ENCODE assay signal across 26 cellular contexts in the genomic region with DNA sequence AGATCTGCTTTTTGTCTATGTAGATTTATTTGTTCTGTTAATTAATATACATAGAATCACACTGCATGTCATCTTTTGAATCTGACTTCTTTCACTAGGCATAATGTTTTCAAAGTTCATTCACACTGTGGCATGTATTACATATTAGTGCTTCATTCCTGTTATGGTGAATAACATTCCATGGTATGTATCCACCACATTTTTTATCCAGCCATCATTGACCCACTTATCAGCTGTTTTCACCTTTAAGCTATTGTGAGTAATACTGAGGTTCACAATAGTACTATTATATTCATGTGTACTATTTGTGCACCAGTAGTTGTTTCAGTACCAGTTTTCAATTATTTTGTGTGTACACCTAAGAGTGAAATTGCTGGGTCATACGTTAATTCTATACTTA.
"Had no signal": no experiment of that assay in that cellular context is flagged by ENCODE, and none has a peak within 500 bp of the region (broad histone marks: within the 10 kb centered on the region; RNA-seq: fewer than 3 reads in every experiment).

No MANE protein-coding gene starts in this region.

- H3K27ac ChIP-seq: SJSA1 had no signal

- H3K4me1 Mint-ChIP-seq: activated CD8-positive, alpha-beta memory T cell treated with anti-CD3 and anti-CD28 coated beads, Interleukin-2, amount 10 ng/mL, durations not matched to agents 7 days and 5 days; activated naive CD8-positive, alpha-beta T cell treated with anti-CD3 and anti-CD28 coated beads, Interleukin-2, amount 50 U/mL, for 24 hours had no signal

- DNase-seq: activated CD4-positive, alpha-beta T cell treated with anti-CD3 and anti-CD28 coated beads for 48 hours; activated CD4-positive, alpha-beta T cell treated with anti-CD3 and anti-CD28 coated beads, Interleukin-2, amount 50 U/mL, for 48 hours; activated CD4-positive, CD25-positive, alpha-beta regulatory T cell treated with anti-CD3 and anti-CD28 coated beads, Interleukin-2, amount 50 U/mL, for 72 hours; activated CD8-positive, alpha-beta memory T cell treated with anti-CD3 and anti-CD28 coated beads, Interleukin-2, amount 10 ng/mL, durations not matched to agents 7 days and 5 days; activated effector memory CD4-positive, alpha-beta T cell treated with Interleukin-2 at 50 U/mL for 16 hours; activated naive CD4-positive, alpha-beta T cell treated with Interleukin-2 at 50 U/mL for 16 hours; activated naive CD8-positive, alpha-beta T cell treated with anti-CD3 and anti-CD28 coated beads, Interleukin-2, amount 50 U/mL, for 24 hours; activated T-cell treated with anti-CD3 and anti-CD28 coated beads, Interleukin-2, amount 50 U/mL, for 24 hours; amniotic stem cell; caudate nucleus; MM.1S; NCI-H1105; NCI-H1436; NCI-H1694 treated with DMSO at 0.1 percent for 48 hours; NCI-H2029 treated with DMSO at 0.1 percent for 48 hours; NCI-H345; NCI-H510A; NCI-H526 treated with DMSO at 0.1 percent for 48 hours; NCI-H82; Right ventricle myocardium superior had no signal

- ATAC-seq: activated CD8-positive, alpha-beta memory T cell treated with anti-CD3 and anti-CD28 coated beads, Interleukin-2, amount 10 ng/mL, durations not matched to agents 7 days and 5 days; activated naive CD4-positive, alpha-beta T cell treated with anti-CD3 and anti-CD28 coated beads, Interleukin-2, amount 50 U/mL, for 72 hours; activated naive CD8-positive, alpha-beta T cell treated with anti-CD3 and anti-CD28 coated beads, Interleukin-2, amount 50 U/mL, for 24 hours; SK-N-SH treated with all-trans-retinoic acid at 6 μM for 48 hours had no signal

- H3K36me3 Mint-ChIP-seq: activated CD8-positive, alpha-beta memory T cell treated with anti-CD3 and anti-CD28 coated beads, Interleukin-2, amount 10 ng/mL, durations not matched to agents 7 days and 5 days; activated naive CD4-positive, alpha-beta T cell treated with anti-CD3 and anti-CD28 coated beads, Interleukin-2, amount 50 U/mL, for 72 hours had no signal

- H3K27me3 ChIP-seq: SJSA1 had no signal

- H3K9me3 ChIP-seq: SJSA1 had no signal

- FAIRE-seq: astrocyte had no signal

- H3K27ac Mint-ChIP-seq: activated CD8-positive, alpha-beta memory T cell treated with anti-CD3 and anti-CD28 coated beads, Interleukin-2, amount 10 ng/mL, durations not matched to agents 7 days and 5 days; activated naive CD4-positive, alpha-beta T cell treated with anti-CD3 and anti-CD28 coated beads, Interleukin-2, amount 50 U/mL, for 72 hours; activated naive CD8-positive, alpha-beta T cell treated with anti-CD3 and anti-CD28 coated beads, Interleukin-2, amount 50 U/mL, for 24 hours; activated T-cell treated with anti-CD3 and anti-CD28 coated beads, Interleukin-2, amount 50 U/mL, for 24 hours; activated T-helper 1 cell treated with anti-CD3 and anti-CD28 coated beads, Interleukin-12 subunit alpha, Interleukin-12 subunit beta, Interleukin-2, Interleukin-4 antibody, amounts not matched to agents 30 ng/mL and 10 ng/mL and 1 ng/mL, durations not matched to agents 14 hours and 24 hours and 36 hours; T-helper 1 cell treated with Interleukin-12 subunit alpha and Interleukin-12 subunit beta and Interleukin-4 antibody, amounts not matched to agents 30 μg/mL and 1 μg/mL, for 36 hours had no signal

- H3K27me3 Mint-ChIP-seq: activated CD8-positive, alpha-beta memory T cell treated with anti-CD3 and anti-CD28 coated beads, Interleukin-2, amount 10 ng/mL, durations not matched to agents 7 days and 5 days; activated naive CD8-positive, alpha-beta T cell treated with anti-CD3 and anti-CD28 coated beads, Interleukin-2, amount 50 U/mL, for 24 hours; activated T-cell treated with anti-CD3 and anti-CD28 coated beads, Interleukin-2, amount 50 U/mL, for 24 hours had no signal

- H3K36me3 ChIP-seq: SJSA1 had no signal

- H3K9me3 Mint-ChIP-seq: activated naive CD8-positive, alpha-beta T cell treated with anti-CD3 and anti-CD28 coated beads, Interleukin-2, amount 50 U/mL, for 24 hours had no signal

- H3K4me3 Mint-ChIP-seq: activated CD8-positive, alpha-beta memory T cell treated with anti-CD3 and anti-CD28 coated beads, Interleukin-2, amount 10 ng/mL, durations not matched to agents 7 days and 5 days; activated naive CD8-positive, alpha-beta T cell treated with anti-CD3 and anti-CD28 coated beads, Interleukin-2, amount 50 U/mL, for 24 hours; activated T-cell treated with anti-CD3 and anti-CD28 coated beads, Interleukin-2, amount 50 U/mL, for 24 hours; activated T-helper 1 cell treated with anti-CD3 and anti-CD28 coated beads, Interleukin-12 subunit alpha, Interleukin-12 subunit beta, Interleukin-2, Interleukin-4 antibody, amounts not matched to agents 30 ng/mL and 10 ng/mL and 1 ng/mL, durations not matched to agents 14 hours and 24 hours and 36 hours; T-helper 1 cell treated with Interleukin-12 subunit alpha and Interleukin-12 subunit beta and Interleukin-4 antibody, amounts not matched to agents 30 μg/mL and 1 μg/mL, for 36 hours had no signal

- H3K4me1 ChIP-seq: SJSA1 had no signal

- H3K4me3 ChIP-seq: SJSA1 had no signal
